25 cellular contexts compared by ENCODE assay signal in the genomic region with DNA sequence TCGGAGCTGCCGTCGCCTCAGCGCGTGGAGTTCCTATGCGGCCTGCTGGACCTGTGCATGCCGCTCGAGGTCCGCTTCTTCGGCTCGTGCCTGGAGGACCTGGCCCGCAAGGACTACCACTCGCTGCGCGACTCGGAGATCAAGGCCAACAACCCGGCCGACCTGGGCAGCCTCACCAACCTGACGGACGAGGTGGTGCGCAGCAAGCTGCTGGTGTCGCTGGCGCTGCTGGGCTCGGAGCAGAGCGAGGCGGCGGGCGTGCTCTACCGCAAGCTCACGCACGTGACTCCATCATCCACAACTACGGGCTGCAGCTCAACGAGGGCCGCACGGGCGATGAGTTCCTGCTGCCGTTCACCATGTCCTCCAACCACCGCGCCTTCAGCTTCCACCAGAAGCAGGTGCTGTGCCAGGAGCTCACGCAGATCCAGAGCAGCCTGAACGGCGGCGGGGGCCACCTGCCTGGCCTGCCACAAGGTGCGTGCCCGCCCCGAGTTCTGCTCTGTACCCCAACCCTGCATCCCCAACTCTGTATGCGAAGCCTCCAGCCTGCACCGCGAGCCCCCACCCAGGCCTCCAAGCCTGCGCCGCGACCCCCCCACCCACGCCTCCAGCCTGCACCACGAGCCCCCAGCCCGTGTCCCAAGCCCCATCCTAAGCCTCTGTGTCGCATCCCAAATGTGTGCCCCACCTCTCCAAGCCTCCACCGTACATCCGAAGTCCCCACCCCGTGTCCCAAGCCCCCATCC.
"Had no signal": no experiment of that assay in that cellular context is flagged by ENCODE, and none has a peak within 500 bp of the region (broad histone marks: within the 10 kb centered on the region; RNA-seq: fewer than 3 reads in every experiment).

No MANE protein-coding gene starts in this region.

- H3K36me3 Mint-ChIP-seq: activated naive CD8-positive, alpha-beta T cell had no signal

- H3K9me3 Mint-ChIP-seq: activated B cell treated with CpG ODN at 0.5 μM for 24 hours; activated CD4-positive, alpha-beta memory T cell treated with anti-CD3 and anti-CD28 coated beads, Interleukin-2, amount 10 ng/mL, durations not matched to agents 7 days and 5 days; central memory CD8-positive, alpha-beta T cell; effector memory CD8-positive, alpha-beta T cell had no signal

- H3K27me3 ChIP-seq: adrenal gland, ascending aorta, brain microvascular endothelial cell, colonic mucosa, hepatocyte, pancreas, tibial nerve had no signal

- H3K27me3 Mint-ChIP-seq: central memory CD8-positive, alpha-beta T cell had no signal

- H3K4me1 Mint-ChIP-seq: nephron progenitor cell had no signal

- H3K4me3 ChIP-seq: adrenal gland, ascending aorta, colonic mucosa, dorsolateral prefrontal cortex, hepatocyte, pancreas, tibial nerve had no signal

- H3K27ac ChIP-seq: adrenal gland, ascending aorta, brain microvascular endothelial cell, colonic mucosa, dorsolateral prefrontal cortex, hepatocyte, pancreas, tibial nerve had no signal

- ATAC-seq: effector memory CD8-positive, alpha-beta T cell; esophagus mucosa; left ventricle myocardium superior; right cardiac atrium; stimulated activated naive CD8-positive, alpha-beta T cell treated with anti-CD3 and anti-CD28 coated beads, Interleukin-15, Interleukin-2, amounts not matched to agents 100 U/mL and 50 U/mL, for 24 hours; T-helper 17 cell had no signal

- H3K9me3 ChIP-seq: adrenal gland, ascending aorta, colonic mucosa, pancreas had no signal

- H3K27ac Mint-ChIP-seq: activated B cell treated with CpG ODN at 0.5 μM for 24 hours; activated CD4-positive, alpha-beta memory T cell treated with anti-CD3 and anti-CD28 coated beads, Interleukin-2, amount 10 ng/mL, durations not matched to agents 7 days and 5 days; activated naive CD8-positive, alpha-beta T cell; effector memory CD8-positive, alpha-beta T cell; nephron progenitor cell had no signal

- H3K36me3 ChIP-seq: adrenal gland, ascending aorta, brain microvascular endothelial cell, colonic mucosa, pancreas, tibial nerve had no signal

- DNase-seq: activated B cell treated with CpG ODN at 0.5 μM for 24 hours; activated CD4-positive, alpha-beta memory T cell treated with anti-CD3 and anti-CD28 coated beads, Interleukin-2, amount 10 ng/mL, durations not matched to agents 7 days and 5 days; activated CD4-positive, alpha-beta T cell treated with anti-CD3 and anti-CD28 coated beads for 4 hours; activated naive CD4-positive, alpha-beta T cell; adrenal gland; brain microvascular endothelial cell; colonic mucosa; dorsolateral prefrontal cortex; effector memory CD8-positive, alpha-beta T cell; glutamatergic neuron; left ventricle myocardium superior; nephron progenitor cell; right cardiac atrium; stimulated activated CD4-positive, alpha-beta T cell treated with anti-CD3 and anti-CD28 coated beads, Interleukin-12 subunit alpha, Interleukin-12 subunit beta, amount 100 ng/mL, for 4 hours; stimulated activated CD4-positive, alpha-beta T cell treated with anti-CD3 and anti-CD28 coated beads, Interleukin-4, amount 100 ng/mL, for 4 hours; stimulated activated naive CD8-positive, alpha-beta T cell treated with anti-CD3 and anti-CD28 coated beads, Interleukin-15, Interleukin-2, amounts not matched to agents 100 U/mL and 50 U/mL, for 24 hours; substantia nigra; T-helper 17 cell had no signal

- H3K4me1 ChIP-seq: adrenal gland, ascending aorta, colonic mucosa, pancreas, tibial nerve had no signal

- H3K4me3 Mint-ChIP-seq: activated B cell treated with CpG ODN at 0.5 μM for 24 hours; activated CD4-positive, alpha-beta memory T cell treated with anti-CD3 and anti-CD28 coated beads, Interleukin-2, amount 10 ng/mL, durations not matched to agents 7 days and 5 days; nephron progenitor cell; T-helper 17 cell had no signal
